ENCODE assay signal across 15 cellular contexts in the genomic region with DNA sequence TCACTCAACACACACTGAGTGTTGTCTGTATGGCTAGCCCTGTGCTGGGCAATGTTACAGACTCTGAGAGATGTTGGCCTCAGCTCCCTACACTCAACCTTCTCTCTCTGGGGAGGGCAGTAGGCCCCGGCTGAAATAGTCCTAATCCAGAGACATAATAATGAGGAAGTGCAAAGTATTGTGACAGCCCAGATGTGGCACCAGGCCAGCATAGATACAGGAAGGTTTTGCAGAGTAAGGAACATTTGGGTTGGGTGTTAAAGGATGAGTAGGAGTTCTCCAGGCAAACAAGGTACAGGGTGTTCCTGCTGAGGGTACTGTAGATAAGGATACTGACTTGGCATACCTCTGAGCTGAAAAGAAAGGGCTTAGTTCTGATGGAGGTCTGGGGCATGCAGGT. TPM values are rescaled to one million over a fixed set of nuclear protein-coding genes. Genes with fewer than 3 reads are reported as not detected.
DNase-seq lines count a peak whose midpoint lies in the region; ATAC-seq, FAIRE-seq and TF ChIP-seq lines count a peak whose summit lies in the region.
"Had no signal": no experiment of that assay in that cellular context is flagged by ENCODE, and none has a peak within 500 bp of the region (broad histone marks: within the 10 kb centered on the region; RNA-seq: fewer than 3 reads in every experiment).

No MANE protein-coding gene starts in this region.

- peaks cover 11% of the 10 kb centered on the region for H3K27me3 Mint-ChIP-seq in activated T-cell treated with anti-CD3 and anti-CD28 coated beads, Interleukin-2, amount 50 U/mL, for 24 hours
- H3K27me3 Mint-ChIP-seq in osteocyte (ENCODE audit: unreplicated experiment) (no peaks in the 10 kb centered on the region), H9 (ENCODE audit: low read depth) (peaks cover 26% of the 10 kb centered on the region)

- H4K20me1 ChIP-seq in GM12878 (ENCODE audit: control insufficient read depth, insufficient read depth) (no peaks in the 10 kb centered on the region), H9 (ENCODE audit: control insufficient read depth, insufficient read depth, insufficient read length) (no peaks in the 10 kb centered on the region)

- no peak overlapping the region for H2BK120ac ChIP-seq in H9 (ENCODE audit: low read depth, low read length, poor library complexity, severe bottlenecking)

- H3K27ac ChIP-seq in GM12878 (ENCODE audit: control insufficient read depth, insufficient read depth) = no peak overlapping the region
- H3K27ac ChIP-seq in H9 (ENCODE audit: insufficient read length, low read depth, low read length) = no peak overlapping the region
- H3K27ac ChIP-seq: left lung had no signal

- H3K9me3 ChIP-seq in GM12878 (replicated peaks; ENCODE audit: control insufficient read depth, insufficient read depth, low read length) (no peaks in the 10 kb centered on the region), H9 (ENCODE audit: control insufficient read depth, low read depth, low read length) (no peaks in the 10 kb centered on the region)
- H3K9me3 ChIP-seq: left lung had no signal

- H3K4me2 ChIP-seq in GM12878 (ENCODE audit: control insufficient read depth, insufficient read depth) (no peak overlapping the region), H9 (ENCODE audit: insufficient read depth, insufficient read length, low read length) (no peak overlapping the region)

- 46% methylated on average over 1 of the region's 1 CpG for WGBS in GM12878 (ENCODE audit: insufficient coverage, insufficient replicate concordance, low lambda C conversion rate, missing lambda C conversion rate)
- no CpG with 5 or more reads among the region's 1 CpG for WGBS in H9 (ENCODE audit: extremely low coverage, insufficient read length, low lambda C conversion rate)

- DNase-seq in activated T-cell treated with anti-CD3 and anti-CD28 coated beads, Interleukin-2, amount 50 U/mL, for 24 hours = no peak
- DNase-seq in activated T-cell treated with anti-CD3 and anti-CD28 coated beads, Interleukin-2, amount 50 U/mL, for 48 hours = no peak
- DNase-seq in MV-4-11 (lab: John Stamatoyannopoulos, UW) = peak; percentile 92
- no peak for DNase-seq in GM12878 (ENCODE audit: low read depth, low spot score)
- no peak for DNase-seq in osteocyte (ENCODE audit: extremely low spot score, unreplicated experiment)
- no peak for DNase-seq in T1000 (lab: John Stamatoyannopoulos, UW)
- no peak for DNase-seq in H9
- DNase-seq: NCI-H187 treated with DMSO at 0.1 percent for 48 hours, substantia nigra had no signal

- no peak overlapping the region for H3K14ac ChIP-seq in H9 (ENCODE audit: insufficient read depth, low read length)

- no peak for TF ChIP-seq EP300 in GM12878 (IDR thresholded peaks at IDR 0.05; ENCODE audit: borderline replicate concordance in 1 of 2, control insufficient read depth in 1 of 2, low read depth in 2 of 2, low read length in 2 of 2)

- H3K4me1 ChIP-seq in GM12878 (ENCODE audit: control insufficient read depth, insufficient read depth, low read length) (peaks cover 12% of the 10 kb centered on the region), H9 (ENCODE audit: insufficient read depth, low read length) (peaks cover 3% of the 10 kb centered on the region; the same call in 1 of the 2 replicates)

- no peak overlapping the region for H3K9ac ChIP-seq in GM12878 (ENCODE audit: control insufficient read depth, insufficient read depth, low read length)
- H3K9ac ChIP-seq in H9 (ENCODE audit: extremely low read depth, insufficient read length, low read length) = no peak overlapping the region

- no peak overlapping the region for H2AK5ac ChIP-seq in H9 (ENCODE audit: insufficient read length, low read length)

- no peak overlapping the region for H2BK5ac ChIP-seq in H9 (ENCODE audit: insufficient read length, low read length)

- RAD21 ChIA-PET in GM12878 (lab: Charles Lee; ENCODE audit: unreplicated experiment) = interaction anchor here (0.7 to 1.0 kb wide), 2 partner anchors 19 to 403 kb away, joined by 3 to 4 read pairs; no protein-coding TSS in a partner anchor

- no peak overlapping the region for H3K27ac Mint-ChIP-seq in activated T-cell treated with anti-CD3 and anti-CD28 coated beads, Interleukin-2, amount 50 U/mL, for 24 hours
- no peak overlapping the region for H3K27ac Mint-ChIP-seq in osteocyte (ENCODE audit: unreplicated experiment)
- no peak overlapping the region for H3K27ac Mint-ChIP-seq in H9

- H3K9me3 Mint-ChIP-seq in activated T-cell treated with anti-CD3 and anti-CD28 coated beads, Interleukin-2, amount 50 U/mL, for 24 hours = no peaks in the 10 kb centered on the region
- no peaks in the 10 kb centered on the region for H3K9me3 Mint-ChIP-seq in osteocyte (ENCODE audit: unreplicated experiment)
- H3K9me3 Mint-ChIP-seq in H9 = no peaks in the 10 kb centered on the region; a peak in 1 of 5 replicates

- H3K36me3 Mint-ChIP-seq in activated T-cell treated with anti-CD3 and anti-CD28 coated beads, Interleukin-2, amount 50 U/mL, for 24 hours (ENCODE audit: low read depth) = peaks cover 6% of the 10 kb centered on the region
- no peaks in the 10 kb centered on the region for H3K36me3 Mint-ChIP-seq in osteocyte (ENCODE audit: unreplicated experiment)
- H3K36me3 Mint-ChIP-seq in H9 (ENCODE audit: insufficient read depth in 1 of 3, low read depth in 3 of 3) = peaks cover 0 to 4% (median 0%) of the 10 kb centered on the region in 3 experiments; a peak in 1 of 7 replicates

- TF ChIP-seq CTCF in GM12878 (IDR thresholded peaks at IDR 0.05 in 2 of 3, conservative IDR thresholded peaks at IDR 0.05 in 1 of 3; ENCODE audit: control insufficient read depth in 2 of 3, extremely low read depth in 1 of 3, insufficient read depth in 1 of 3, low read depth in 3 of 3, low read length in 3 of 3) (no peak), osteocyte (IDR thresholded peaks at IDR 0.05) (no peak), H9 (conservative IDR thresholded peaks at IDR 0.05) (no peak)

- in situ Hi-C loops in GM12878 (cut with MboI) = no loop called here

- no peak overlapping the region for H3K4me3 ChIP-seq in GM12878
- H3K4me3 ChIP-seq: left lung had no signal

- no peak overlapping the region for H2BK15ac ChIP-seq in H9 (ENCODE audit: low read depth, low read length)

- peaks cover 39% of the 10 kb centered on the region for H3K4me1 Mint-ChIP-seq in activated T-cell treated with anti-CD3 and anti-CD28 coated beads, Interleukin-2, amount 50 U/mL, for 24 hours (ENCODE audit: low read depth)
- H3K4me1 Mint-ChIP-seq in osteocyte (ENCODE audit: unreplicated experiment) (peaks cover 32% of the 10 kb centered on the region), H9 (peaks cover 25 to 33% of the 10 kb centered on the region in 2 experiments)

- H2BK12ac ChIP-seq in H9 (ENCODE audit: insufficient read length, low read depth, low read length) = no peak overlapping the region

- H2AFZ ChIP-seq in GM12878 (ENCODE audit: control insufficient read depth, low read depth, low read length) (no peak overlapping the region), H9 (ENCODE audit: low read length) (no peak overlapping the region)

- FAIRE-seq in GM12878 (lab: Jason Lieb, UNC) = no peak
- FAIRE-seq: G401.6 had no signal

- H4K5ac ChIP-seq in H9 (ENCODE audit: insufficient read length, low read depth, low read length) = no peak overlapping the region

- CTCF ChIA-PET in GM12878 (lab: Yijun Ruan, JAX) = interaction anchor here (0.7 to 2.8 kb wide), 4 partner anchors 10 to 81 kb away, joined by 3 to 12 read pairs (median 7); no protein-coding TSS in a partner anchor

- no peak for TF ChIP-seq RAD21 in GM12878 (IDR thresholded peaks at IDR 0.05; ENCODE audit: insufficient read depth, low read depth, low read length)

- H3K56ac ChIP-seq in H9 (ENCODE audit: insufficient read length, low read depth, low read length) = no peak overlapping the region

- H4K8ac ChIP-seq in H9 (replicated peaks; ENCODE audit: insufficient read length, low read depth, low read length) = no peak overlapping the region

- H3K79me1 ChIP-seq in H9 (ENCODE audit: insufficient read depth, low read depth, low read length, poor library complexity, severe bottlenecking) = no peaks in the 10 kb centered on the region

- H3T11ph ChIP-seq in H9 (ENCODE audit: low read length) = no peak overlapping the region

- ATAC-seq in GM12878 = no peak
- no peak for ATAC-seq in GM21717 (IDR thresholded peaks at IDR 0.05; ENCODE audit: unreplicated experiment)
- ATAC-seq: activated CD4-positive, CD25-positive, alpha-beta regulatory T cell treated with anti-CD3 and anti-CD28 coated beads, Interleukin-2, amount 50 U/mL, for 24 hours; left lung had no signal

- H2BK20ac ChIP-seq in H9 (ENCODE audit: low read depth, low read length, poor library complexity, severe bottlenecking) = no peak overlapping the region

- SMC1A ChIA-PET in GM12878 (lab: Charles Lee; ENCODE audit: uncharacterized antibody, unreplicated experiment) = no interaction called here

- intact Hi-C loops in GM12878 (cut with micrococcal nuclease; ENCODE audit: unreplicated experiment) = no loop called here

- no peak overlapping the region for H4K91ac ChIP-seq in H9 (ENCODE audit: insufficient read length, low read depth, low read length)

- H3K4me3 Mint-ChIP-seq in activated T-cell treated with anti-CD3 and anti-CD28 coated beads, Interleukin-2, amount 50 U/mL, for 24 hours = peak overlapping the region; percentile 30
- H3K4me3 Mint-ChIP-seq in osteocyte (ENCODE audit: unreplicated experiment) = peak overlapping the region; percentile 20
- peak overlapping the region in 1 of 2 experiments; percentile 60; a peak in 2 of 5 replicates for H3K4me3 Mint-ChIP-seq in H9

- no peak overlapping the region for H3K23ac ChIP-seq in H9 (ENCODE audit: insufficient read length, low read depth, low read length)

- POLR2A ChIA-PET in GM12878 (lab: Charles Lee) = interaction anchor here (0.6 kb wide), 2 partner anchors 10 to 83 kb away, joined by 5 to 6 read pairs; no protein-coding TSS in a partner anchor

- no peak overlapping the region for H3K18ac ChIP-seq in H9 (ENCODE audit: insufficient read length, low read depth, low read length)

- TF ChIP-seq POLR2A in GM12878 (IDR thresholded peaks at IDR 0.05; ENCODE audit: low read depth, low read length) = no peak

- H3K27me3 ChIP-seq in GM12878 (replicated peaks in 1 of 2; ENCODE audit: control insufficient read depth in 2 of 2, insufficient read depth in 2 of 2, low read length in 1 of 2) = peaks cover 7 to 8% of the 10 kb centered on the region in 2 experiments
- peaks cover 9% of the 10 kb centered on the region; the same call in 1 of the 2 replicates for H3K27me3 ChIP-seq in H9 (ENCODE audit: insufficient read depth, low read length)

- no peak overlapping the region for H3K4ac ChIP-seq in H9 (ENCODE audit: low read depth, low read length)

- H3K36me3 ChIP-seq in GM12878 (ENCODE audit: control insufficient read depth in 2 of 2, insufficient read depth in 2 of 2, low read length in 1 of 2) = no peaks in the 10 kb centered on the region
- H3K36me3 ChIP-seq: left lung had no signal

- BruUV-seq in GM12878 (replicated peaks; lab: Mats Ljungman, UMichigan) = no TSS peak

- H3K79me2 ChIP-seq in GM12878 (ENCODE audit: control insufficient read depth, insufficient read depth, low read length) (no peaks in the 10 kb centered on the region), H9 (ENCODE audit: insufficient read depth, low read length) (no peaks in the 10 kb centered on the region)

- peaks cover 4% of the 10 kb centered on the region for H3K23me2 ChIP-seq in H9 (ENCODE audit: insufficient read length, low read depth, low read length, poor library complexity, severe bottlenecking)

RNA-seq across cellular contexts. Expression of a gene that starts 2.4 kb away (rescaled TPM):
- total RNA-seq in GM12878 (2013; cell fraction: nucleolus; rRNA removed) = 0.67 TPM in 1 of 2 replicates, not detected in the other
- total RNA-seq in GM12878 (2014; rRNA removed) = 1.5 and 1.9 TPM in 2 replicates
- 0.63 and 1.1 TPM in 2 replicates for total RNA-seq in GM12878 (2014; rRNA removed; fragmentation: Illumina TruSeq; extraction: Trizol)
- total RNA-seq in GM12878 (2021) = 1.8 and 2.9 TPM in 2 replicates
- polyA plus RNA-seq in GM12878 (2011; ENCODE audit: low read depth) = not detected
- polyA plus RNA-seq in GM12878 (2011; rRNA removed) = 0.50 and 0.88 TPM in 2 replicates
- 1.2 and 1.8 TPM in 2 replicates for polyA plus RNA-seq in GM12878 (2011; cell fraction: cytosol; rRNA removed)
- 2.2 and 4.1 TPM in 2 replicates for polyA plus RNA-seq in GM12878 (2011; cell fraction: nucleus; rRNA removed)
- polyA plus RNA-seq in GM12878 (2012) = 1.4 and 1.5 TPM in 2 replicates
- polyA plus RNA-seq in GM12878 (2014; fragmentation: Illumina TruSeq; extraction: Trizol) = not detected in 2 replicates
- under 1 TPM in 1 of 2 experiments, not detected in 1; 0.15 TPM for polyA plus RNA-seq in GM12878 (2014; fragmentation: Nextera tagmentation; extraction: Ambion mirVana)
- polyA plus RNA-seq in GM12878 (2014; rRNA removed) = 2.6 and 3.2 TPM in 2 replicates
- polyA plus RNA-seq in GM12878 (2016; fragmentation: Nextera tagmentation; extraction: Ambion mirVana) = 1 to 10 TPM; 3.0 to 3.5 TPM
- polyA minus RNA-seq in GM12878 (2011; rRNA and poly(A)+ RNA removed) = 0.67 and 0.80 TPM in 2 replicates
- 4.3 TPM in 1 of 2 replicates, not detected in the other for polyA minus RNA-seq in GM12878 (2011; cell fraction: cytosol; rRNA and poly(A)+ RNA removed)
- 0.77 and 1.8 TPM in 2 replicates for polyA minus RNA-seq in GM12878 (2011; cell fraction: nucleus; rRNA and poly(A)+ RNA removed)
- total RNA-seq in osteocyte = 7.9 and 9.9 TPM in 2 replicates
- 3.5 and 4.2 TPM in 2 replicates for total RNA-seq in H9 (2021)

RNA-seq across cellular contexts. Expression of a gene that starts 2.4 kb away (rescaled TPM):
- 0.69 and 1.2 TPM in 2 replicates for total RNA-seq in GM12878 (2013; cell fraction: nucleolus; rRNA removed)
- 0.98 and 1.2 TPM in 2 replicates for total RNA-seq in GM12878 (2014; rRNA removed)
- 0.49 and 0.60 TPM in 2 replicates for total RNA-seq in GM12878 (2014; rRNA removed; fragmentation: Illumina TruSeq; extraction: Trizol)
- 0.74 and 0.90 TPM in 2 replicates for total RNA-seq in GM12878 (2021)
- polyA plus RNA-seq in GM12878 (2011; ENCODE audit: low read depth) = not detected
- 0.29 and 0.54 TPM in 2 replicates for polyA plus RNA-seq in GM12878 (2011; rRNA removed)
- 1.4 and 2.0 TPM in 2 replicates for polyA plus RNA-seq in GM12878 (2011; cell fraction: cytosol; rRNA removed)
- 2.3 and 3.4 TPM in 2 replicates for polyA plus RNA-seq in GM12878 (2011; cell fraction: nucleus; rRNA removed)
- 0.51 and 0.55 TPM in 2 replicates for polyA plus RNA-seq in GM12878 (2012)
- 0.65 TPM in 1 of 2 replicates, not detected in the other for polyA plus RNA-seq in GM12878 (2014; fragmentation: Illumina TruSeq; extraction: Trizol)
- polyA plus RNA-seq in GM12878 (2014; fragmentation: Nextera tagmentation; extraction: Ambion mirVana) = under 1 TPM; 0.20 to 0.69 TPM
- polyA plus RNA-seq in GM12878 (2014; rRNA removed) = 1.0 and 2.1 TPM in 2 replicates
- 1 to 10 TPM; 1.6 to 2.0 TPM for polyA plus RNA-seq in GM12878 (2016; fragmentation: Nextera tagmentation; extraction: Ambion mirVana)
- polyA minus RNA-seq in GM12878 (2011; rRNA and poly(A)+ RNA removed) = 0.66 and 3.6 TPM in 2 replicates
- polyA minus RNA-seq in GM12878 (2011; cell fraction: cytosol; rRNA and poly(A)+ RNA removed) = not detected in 2 replicates
- polyA minus RNA-seq in GM12878 (2011; cell fraction: nucleus; rRNA and poly(A)+ RNA removed) = 2.7 and 4.1 TPM in 2 replicates
- 1.8 and 3.4 TPM in 2 replicates for total RNA-seq in osteocyte
- 0.72 and 1.1 TPM in 2 replicates for total RNA-seq in H9 (2021)

RNA-seq across cellular contexts. Expression of a gene that starts 2.8 kb away (rescaled TPM):
- 3.5 and 5.8 TPM in 2 replicates for total RNA-seq in GM12878 (2013; cell fraction: nucleolus; rRNA removed)
- total RNA-seq in GM12878 (2014; rRNA removed) (0.73 and 0.87 TPM in 2 replicates), GM12878 (2014; rRNA removed; fragmentation: Illumina TruSeq; extraction: Trizol) (0.40 and 0.60 TPM in 2 replicates), GM12878 (2021) (1.3 and 1.7 TPM in 2 replicates), osteocyte (6.6 and 9.5 TPM in 2 replicates), H9 (2021) (18.8 and 19.1 TPM in 2 replicates)
- 0.41 TPM for polyA plus RNA-seq in GM12878 (2011; ENCODE audit: low read depth)
- polyA plus RNA-seq in GM12878 (2011; rRNA removed) (0.71 and 0.79 TPM in 2 replicates), GM12878 (2014; fragmentation: Illumina TruSeq; extraction: Trizol) (0.21 TPM in 1 of 2 replicates, not detected in the other), GM12878 (2014; fragmentation: Nextera tagmentation; extraction: Ambion mirVana) (not detected), GM12878 (2014; rRNA removed) (0.62 and 1.3 TPM in 2 replicates), GM12878 (2016; fragmentation: Nextera tagmentation; extraction: Ambion mirVana) (under 1 TPM in 1 of 2 experiments, not detected in 1; 0.11 TPM)
- 0.81 and 1.2 TPM in 2 replicates for polyA plus RNA-seq in GM12878 (2011; cell fraction: cytosol; rRNA removed)
- polyA plus RNA-seq in GM12878 (2011; cell fraction: nucleus; rRNA removed) = 6.1 and 6.5 TPM in 2 replicates
- polyA plus RNA-seq in GM12878 (2012) = 0.69 and 1.0 TPM in 2 replicates
- 1.0 and 1.4 TPM in 2 replicates for polyA minus RNA-seq in GM12878 (2011; rRNA and poly(A)+ RNA removed)
- 0.52 and 1.3 TPM in 2 replicates for polyA minus RNA-seq in GM12878 (2011; cell fraction: cytosol; rRNA and poly(A)+ RNA removed)
- polyA minus RNA-seq in GM12878 (2011; cell fraction: nucleus; rRNA and poly(A)+ RNA removed) = 1.2 and 3.8 TPM in 2 replicates

RNA-seq across cellular contexts. Expression of a gene that starts 31.3 kb away (rescaled TPM):
- total RNA-seq in GM12878 (2013; cell fraction: nucleolus; rRNA removed) = 511 and 606 TPM in 2 replicates
- 279 and 350 TPM in 2 replicates for total RNA-seq in GM12878 (2014; rRNA removed)
- total RNA-seq in GM12878 (2014; rRNA removed; fragmentation: Illumina TruSeq; extraction: Trizol) = 89.2 and 90.2 TPM in 2 replicates
- total RNA-seq in GM12878 (2021) = 193 and 215 TPM in 2 replicates
- polyA plus RNA-seq in GM12878 (2011; ENCODE audit: low read depth) = 53.8 TPM
- 105 and 162 TPM in 2 replicates for polyA plus RNA-seq in GM12878 (2011; rRNA removed)
- polyA plus RNA-seq in GM12878 (2011; cell fraction: cytosol; rRNA removed) = 236 and 362 TPM in 2 replicates
- polyA plus RNA-seq in GM12878 (2011; cell fraction: nucleus; rRNA removed) = 1,226 and 1,900 TPM in 2 replicates
- 160 and 231 TPM in 2 replicates for polyA plus RNA-seq in GM12878 (2012)
- 102 and 112 TPM in 2 replicates for polyA plus RNA-seq in GM12878 (2014; fragmentation: Illumina TruSeq; extraction: Trizol)
- 10 to 100 TPM in 1 of 2 experiments, 1 to 10 TPM in 1; 2.7 to 14.9 TPM for polyA plus RNA-seq in GM12878 (2014; fragmentation: Nextera tagmentation; extraction: Ambion mirVana)
- 453 and 499 TPM in 2 replicates for polyA plus RNA-seq in GM12878 (2014; rRNA removed)
- polyA plus RNA-seq in GM12878 (2016; fragmentation: Nextera tagmentation; extraction: Ambion mirVana) = 100 to 1,000 TPM; 157 to 192 TPM
- 27.6 and 69.7 TPM in 2 replicates for polyA minus RNA-seq in GM12878 (2011; rRNA and poly(A)+ RNA removed)
- 47.0 and 50.0 TPM in 2 replicates for polyA minus RNA-seq in GM12878 (2011; cell fraction: cytosol; rRNA and poly(A)+ RNA removed)
- 99.1 and 161 TPM in 2 replicates for polyA minus RNA-seq in GM12878 (2011; cell fraction: nucleus; rRNA and poly(A)+ RNA removed)
- 277 and 286 TPM in 2 replicates for total RNA-seq in osteocyte
- 292 and 295 TPM in 2 replicates for total RNA-seq in H9 (2021)

RNA-seq across cellular contexts. Expression of a gene that starts 38.7 kb away (rescaled TPM):
- total RNA-seq in GM12878 (2013; cell fraction: nucleolus; rRNA removed) = not detected in 2 replicates
- total RNA-seq in GM12878 (2014; rRNA removed) (not detected in 2 replicates), GM12878 (2014; rRNA removed; fragmentation: Illumina TruSeq; extraction: Trizol) (not detected in 2 replicates), GM12878 (2021) (not detected in 2 replicates), osteocyte (not detected in 2 replicates), H9 (2021) (1.8 and 1.9 TPM in 2 replicates)
- polyA plus RNA-seq in GM12878 (2011; ENCODE audit: low read depth) = not detected
- polyA plus RNA-seq in GM12878 (2011; rRNA removed) (not detected in 2 replicates), GM12878 (2014; fragmentation: Illumina TruSeq; extraction: Trizol) (not detected in 2 replicates), GM12878 (2014; fragmentation: Nextera tagmentation; extraction: Ambion mirVana) (not detected), GM12878 (2014; rRNA removed) (not detected in 2 replicates), GM12878 (2016; fragmentation: Nextera tagmentation; extraction: Ambion mirVana) (under 1 TPM in 1 of 2 experiments, not detected in 1; 0.10 TPM)
- polyA plus RNA-seq in GM12878 (2011; cell fraction: cytosol; rRNA removed) = not detected in 2 replicates
- polyA plus RNA-seq in GM12878 (2011; cell fraction: nucleus; rRNA removed) = not detected in 2 replicates
- not detected in 2 replicates for polyA plus RNA-seq in GM12878 (2012)
- polyA minus RNA-seq in GM12878 (2011; rRNA and poly(A)+ RNA removed) = not detected in 2 replicates
- not detected in 2 replicates for polyA minus RNA-seq in GM12878 (2011; cell fraction: cytosol; rRNA and poly(A)+ RNA removed)
- not detected in 2 replicates for polyA minus RNA-seq in GM12878 (2011; cell fraction: nucleus; rRNA and poly(A)+ RNA removed)
- total RNA-seq: glomerular endothelial cell, HT1080 had no signal
